Comparison of ENCODE assay signal across 36 cellular contexts in genomic region chr17:12806630-12807029, GRCh38. TPM values are rescaled to one million over a fixed set of nuclear protein-coding genes. Genes with fewer than 3 reads are reported as not detected.
"Had no signal": no experiment of that assay in that cellular context is flagged by ENCODE, and none has a peak within 500 bp of the region (broad histone marks: within the 10 kb centered on the region; RNA-seq: fewer than 3 reads in every experiment).

No MANE protein-coding gene starts in this region.

- H3K4me3 ChIP-seq: MG63 had no signal

- H3K36me3 ChIP-seq: MG63 had no signal

- H3K27me3 ChIP-seq: MG63 had no signal

- DNase-seq: Karpas-422, Kasumi-1, MG63, MM.1S, MV-4-11, NCI-H1048, NCI-H1092, NCI-H1092 treated with DMSO at 0.1 percent for 48 hours, NCI-H1105, NCI-H1105 treated with DMSO at 0.1 percent for 48 hours, NCI-H1417, NCI-H1417 treated with DMSO at 0.1 percent for 48 hours, NCI-H1436, NCI-H1436 treated with DMSO at 0.1 percent for 48 hours, NCI-H146, NCI-H1694, NCI-H1694 treated with DMSO at 0.1 percent for 48 hours, NCI-H187, NCI-H187 treated with DMSO at 0.1 percent for 48 hours, NCI-H1930, NCI-H2029, NCI-H2029 treated with DMSO at 0.1 percent for 48 hours, NCI-H2081, NCI-H2081 treated with DMSO at 0.1 percent for 48 hours, NCI-H2107, NCI-H2171, NCI-H2171 treated with DMSO at 0.1 percent for 48 hours, NCI-H2227 treated with DMSO at 0.1 percent for 48 hours, NCI-H226, NCI-H345, NCI-H446, NCI-H446 treated with DMSO at 0.1 percent for 48 hours, NCI-H510A, NCI-H510A treated with DMSO at 0.1 percent for 48 hours, NCI-H524 had no signal

- H3K9me3 ChIP-seq: MG63 had no signal

RNA-seq across cellular contexts. Expression of gene ARHGAP44, which starts 17.3 kb away (rescaled TPM):
- total RNA-seq: M059J had no signal
